ENCODE assay signal across 1 cellular context in the genomic region with DNA sequence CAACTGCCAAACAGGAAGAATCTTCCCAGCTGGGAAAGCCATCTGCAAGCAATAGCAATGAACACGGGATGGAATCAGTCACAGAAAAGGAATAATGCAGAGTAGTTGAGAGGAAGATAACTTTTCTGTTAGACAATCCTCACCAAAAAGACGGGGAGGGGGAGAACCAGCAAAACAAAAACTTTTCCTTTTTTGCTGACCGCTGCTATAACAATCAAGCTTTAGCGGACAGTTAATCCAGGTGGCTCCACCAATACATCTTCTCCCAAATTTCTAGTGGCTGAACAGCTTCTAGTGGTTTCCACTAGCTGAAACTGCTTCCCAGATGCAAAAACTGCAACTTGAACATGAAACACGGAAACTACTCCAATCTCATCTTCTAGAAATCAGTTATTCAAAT.
A peak's percentile ranks its signal among the peaks of the same experiment; 100 is the strongest.
TF ChIP-seq lines count a peak whose summit lies in the region.

No MANE protein-coding gene starts in this region.

TF ChIP-seq in K562, 482 proteins besides CTCF, POLR2A, EP300 and RAD21 (continued from another document):
- TF ChIP-seq, protein P1, sequence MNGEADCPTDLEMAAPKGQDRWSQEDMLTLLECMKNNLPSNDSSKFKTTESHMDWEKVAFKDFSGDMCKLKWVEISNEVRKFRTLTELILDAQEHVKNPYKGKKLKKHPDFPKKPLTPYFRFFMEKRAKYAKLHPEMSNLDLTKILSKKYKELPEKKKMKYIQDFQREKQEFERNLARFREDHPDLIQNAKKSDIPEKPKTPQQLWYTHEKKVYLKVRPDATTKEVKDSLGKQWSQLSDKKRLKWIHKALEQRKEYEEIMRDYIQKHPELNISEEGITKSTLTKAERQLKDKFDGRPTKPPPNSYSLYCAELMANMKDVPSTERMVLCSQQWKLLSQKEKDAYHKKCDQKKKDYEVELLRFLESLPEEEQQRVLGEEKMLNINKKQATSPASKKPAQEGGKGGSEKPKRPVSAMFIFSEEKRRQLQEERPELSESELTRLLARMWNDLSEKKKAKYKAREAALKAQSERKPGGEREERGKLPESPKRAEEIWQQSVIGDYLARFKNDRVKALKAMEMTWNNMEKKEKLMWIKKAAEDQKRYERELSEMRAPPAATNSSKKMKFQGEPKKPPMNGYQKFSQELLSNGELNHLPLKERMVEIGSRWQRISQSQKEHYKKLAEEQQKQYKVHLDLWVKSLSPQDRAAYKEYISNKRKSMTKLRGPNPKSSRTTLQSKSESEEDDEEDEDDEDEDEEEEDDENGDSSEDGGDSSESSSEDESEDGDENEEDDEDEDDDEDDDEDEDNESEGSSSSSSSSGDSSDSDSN (IDR thresholded peaks at IDR 0.05; ENCODE audit: borderline replicate concordance in 1 of 2, low read depth in 2 of 2, low read length in 2 of 2) = 0 out of 4 replicates have a peak, but pooled peaks of 1 of the 2 experiments have one; percentile 6
- TF ChIP-seq POLR2B (IDR thresholded peaks at IDR 0.05; ENCODE audit: low read depth, partially characterized antibody) (no peak), SP1 (CRISPR knock-in tag; IDR thresholded peaks at IDR 0.05) (no peak)
